In genomic region chr16:81549547-81550411, GRCh38 we compare ENCODE assay signal across 1 cellular context.
TF ChIP-seq lines count a peak whose summit lies in the region.

No MANE protein-coding gene starts in this region.

TF ChIP-seq in HepG2, 621 proteins besides CTCF, POLR2A, EP300 and RAD21 (continued from another document and continues in another):
- TF ChIP-seq E2F1 (CRISPR knock-in tag; IDR thresholded peaks at IDR 0.05) (no peak), KAT8 (CRISPR knock-in tag; IDR thresholded peaks at IDR 0.05) (no peak), ZMAT3 (CRISPR knock-in tag; conservative IDR thresholded peaks at IDR 0.05) (no peak), ZNF276 (CRISPR knock-in tag; IDR thresholded peaks at IDR 0.05; ENCODE audit: low read depth) (no peak), ZNF660 (CRISPR knock-in tag; IDR thresholded peaks at IDR 0.05; ENCODE audit: borderline replicate concordance, low read depth) (no peak), ZBTB26 (CRISPR knock-in tag; IDR thresholded peaks at IDR 0.05; ENCODE audit: borderline replicate concordance) (0 out of 2 replicates have a peak, but pooled peaks have one; percentile 23), ZNF589 (CRISPR knock-in tag; conservative IDR thresholded peaks at IDR 0.05) (no peak), GABPA (IDR thresholded peaks at IDR 0.05; ENCODE audit: low read depth, low read length) (no peak), GABPA (CRISPR knock-in tag; IDR thresholded peaks at IDR 0.05; ENCODE audit: low read depth) (no peak), POGZ (CRISPR knock-in tag; IDR thresholded peaks at IDR 0.05) (no peak; the same call in none of the 2 replicates), PTBP1 (IDR thresholded peaks at IDR 0.05; ENCODE audit: low read depth, low read length, poor library complexity, severe bottlenecking) (no peak), EEA1 (CRISPR knock-in tag; IDR thresholded peaks at IDR 0.05; ENCODE audit: borderline replicate concordance) (no peak), NFIC (IDR thresholded peaks at IDR 0.05; ENCODE audit: low read length) (no peak), NFIB (CRISPR knock-in tag; IDR thresholded peaks at IDR 0.05; ENCODE audit: borderline replicate concordance) (no peak), RELA (CRISPR knock-in tag; IDR thresholded peaks at IDR 0.05) (no peak), NFE2L1 (CRISPR knock-in tag; IDR thresholded peaks at IDR 0.05; ENCODE audit: borderline replicate concordance) (no peak), DMAP1 (CRISPR knock-in tag; IDR thresholded peaks at IDR 0.05) (peak; percentile 43), MAF1 (CRISPR knock-in tag; IDR thresholded peaks at IDR 0.05; ENCODE audit: borderline replicate concordance) (no peak), HCFC1 (IDR thresholded peaks at IDR 0.05; ENCODE audit: low read depth, low read length) (no peak), ZNF292 (CRISPR knock-in tag; IDR thresholded peaks at IDR 0.05; ENCODE audit: borderline replicate concordance, low read depth) (no peak), JARID2 (CRISPR knock-in tag; IDR thresholded peaks at IDR 0.05; ENCODE audit: insufficient replicate concordance) (no peak), CBX2 (IDR thresholded peaks at IDR 0.05; ENCODE audit: low read depth, low read length) (no peak), CBX2 (CRISPR knock-in tag; IDR thresholded peaks at IDR 0.05; ENCODE audit: low read depth) (no peak), GATAD1 (CRISPR knock-in tag; IDR thresholded peaks at IDR 0.05) (no peak), ZNF549 (CRISPR knock-in tag; IDR thresholded peaks at IDR 0.05) (no peak), TBX2 (CRISPR knock-in tag; IDR thresholded peaks at IDR 0.05; ENCODE audit: borderline replicate concordance) (peak; percentile 61; the same call in 1 of the 2 replicates), AKNA (CRISPR knock-in tag; IDR thresholded peaks at IDR 0.05; ENCODE audit: borderline replicate concordance) (no peak), CERS6 (CRISPR knock-in tag; IDR thresholded peaks at IDR 0.05) (no peak), TEAD3 (CRISPR knock-in tag; optimal IDR thresholded peaks at IDR 0.05; ENCODE audit: borderline replicate concordance) (no peak), MLXIP (CRISPR knock-in tag; IDR thresholded peaks at IDR 0.05; ENCODE audit: borderline replicate concordance) (no peak), ZNF598 (CRISPR knock-in tag; IDR thresholded peaks at IDR 0.05; ENCODE audit: borderline replicate concordance) (peak; percentile 80; the same call in 1 of the 2 replicates), ATF3 (CRISPR knock-in tag; IDR thresholded peaks at IDR 0.05) (peak; percentile 41), ZNF552 (CRISPR knock-in tag; IDR thresholded peaks at IDR 0.05; ENCODE audit: borderline replicate concordance) (no peak), ZNF609 (CRISPR knock-in tag; IDR thresholded peaks at IDR 0.05; ENCODE audit: borderline replicate concordance) (peak; percentile 48), ELF3 (CRISPR knock-in tag; IDR thresholded peaks at IDR 0.05) (no peak), XRCC5 (optimal IDR thresholded peaks at IDR 0.05; ENCODE audit: low read length) (no peak), CBFB (CRISPR knock-in tag; IDR thresholded peaks at IDR 0.05) (no peak), KLF12 (CRISPR knock-in tag; IDR thresholded peaks at IDR 0.05; ENCODE audit: borderline replicate concordance) (no peak), ARNT (IDR thresholded peaks at IDR 0.05) (no peak), SPEN (CRISPR knock-in tag; IDR thresholded peaks at IDR 0.05; ENCODE audit: low read depth) (peak; percentile 9; the same call in 1 of the 2 replicates), ATM (IDR thresholded peaks at IDR 0.05; ENCODE audit: borderline replicate concordance) (no peak), NAIF1 (CRISPR knock-in tag; IDR thresholded peaks at IDR 0.05; ENCODE audit: borderline replicate concordance) (no peak), TRIM24 (CRISPR knock-in tag; IDR thresholded peaks at IDR 0.05) (no peak), ZBTB7B (CRISPR knock-in tag; IDR thresholded peaks at IDR 0.05) (no peak; the same call in 1 of the 2 replicates), ZNF207 (IDR thresholded peaks at IDR 0.05; ENCODE audit: borderline replicate concordance) (no peak), HDAC2 (CRISPR knock-in tag; IDR thresholded peaks at IDR 0.05) (no peak; the same call in 1 of the 2 replicates)
